Comparison of ENCODE assay signal across 2 cellular contexts in the genomic region with DNA sequence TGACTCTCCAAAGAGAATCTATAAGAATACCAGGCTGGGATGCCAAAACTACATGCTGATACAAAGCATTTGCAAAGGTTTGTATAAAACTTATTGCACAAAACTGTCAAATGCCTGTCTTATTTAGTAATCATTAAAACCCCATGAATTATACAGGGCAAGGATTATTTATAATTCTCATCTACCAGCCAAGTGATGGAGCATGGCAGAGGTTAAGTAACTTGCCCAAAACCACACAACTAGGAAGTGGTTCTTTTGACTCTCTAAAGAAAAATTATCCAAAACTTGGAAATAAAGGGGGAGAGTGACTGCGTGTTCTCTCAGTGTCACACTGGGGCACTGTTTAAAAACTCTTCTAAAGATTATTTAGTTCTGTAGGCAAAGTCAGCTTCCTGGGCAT.
TF ChIP-seq lines count a peak whose summit lies in the region.

No MANE protein-coding gene starts in this region.

TF ChIP-seq in GM23338, 12 proteins besides CTCF, POLR2A, EP300 and RAD21 (continues in another document):
- TF ChIP-seq, protein P1, sequence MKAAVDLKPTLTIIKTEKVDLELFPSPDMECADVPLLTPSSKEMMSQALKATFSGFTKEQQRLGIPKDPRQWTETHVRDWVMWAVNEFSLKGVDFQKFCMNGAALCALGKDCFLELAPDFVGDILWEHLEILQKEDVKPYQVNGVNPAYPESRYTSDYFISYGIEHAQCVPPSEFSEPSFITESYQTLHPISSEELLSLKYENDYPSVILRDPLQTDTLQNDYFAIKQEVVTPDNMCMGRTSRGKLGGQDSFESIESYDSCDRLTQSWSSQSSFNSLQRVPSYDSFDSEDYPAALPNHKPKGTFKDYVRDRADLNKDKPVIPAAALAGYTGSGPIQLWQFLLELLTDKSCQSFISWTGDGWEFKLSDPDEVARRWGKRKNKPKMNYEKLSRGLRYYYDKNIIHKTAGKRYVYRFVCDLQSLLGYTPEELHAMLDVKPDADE (IDR thresholded peaks at IDR 0.05): no peak
- TF ChIP-seq, protein P2, sequence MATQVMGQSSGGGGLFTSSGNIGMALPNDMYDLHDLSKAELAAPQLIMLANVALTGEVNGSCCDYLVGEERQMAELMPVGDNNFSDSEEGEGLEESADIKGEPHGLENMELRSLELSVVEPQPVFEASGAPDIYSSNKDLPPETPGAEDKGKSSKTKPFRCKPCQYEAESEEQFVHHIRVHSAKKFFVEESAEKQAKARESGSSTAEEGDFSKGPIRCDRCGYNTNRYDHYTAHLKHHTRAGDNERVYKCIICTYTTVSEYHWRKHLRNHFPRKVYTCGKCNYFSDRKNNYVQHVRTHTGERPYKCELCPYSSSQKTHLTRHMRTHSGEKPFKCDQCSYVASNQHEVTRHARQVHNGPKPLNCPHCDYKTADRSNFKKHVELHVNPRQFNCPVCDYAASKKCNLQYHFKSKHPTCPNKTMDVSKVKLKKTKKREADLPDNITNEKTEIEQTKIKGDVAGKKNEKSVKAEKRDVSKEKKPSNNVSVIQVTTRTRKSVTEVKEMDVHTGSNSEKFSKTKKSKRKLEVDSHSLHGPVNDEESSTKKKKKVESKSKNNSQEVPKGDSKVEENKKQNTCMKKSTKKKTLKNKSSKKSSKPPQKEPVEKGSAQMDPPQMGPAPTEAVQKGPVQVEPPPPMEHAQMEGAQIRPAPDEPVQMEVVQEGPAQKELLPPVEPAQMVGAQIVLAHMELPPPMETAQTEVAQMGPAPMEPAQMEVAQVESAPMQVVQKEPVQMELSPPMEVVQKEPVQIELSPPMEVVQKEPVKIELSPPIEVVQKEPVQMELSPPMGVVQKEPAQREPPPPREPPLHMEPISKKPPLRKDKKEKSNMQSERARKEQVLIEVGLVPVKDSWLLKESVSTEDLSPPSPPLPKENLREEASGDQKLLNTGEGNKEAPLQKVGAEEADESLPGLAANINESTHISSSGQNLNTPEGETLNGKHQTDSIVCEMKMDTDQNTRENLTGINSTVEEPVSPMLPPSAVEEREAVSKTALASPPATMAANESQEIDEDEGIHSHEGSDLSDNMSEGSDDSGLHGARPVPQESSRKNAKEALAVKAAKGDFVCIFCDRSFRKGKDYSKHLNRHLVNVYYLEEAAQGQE (IDR thresholded peaks at IDR 0.05; ENCODE audit: unreplicated experiment): no peak
- no peak for TF ChIP-seq ZNF331 (CRISPR knock-in tag; IDR thresholded peaks at IDR 0.05; ENCODE audit: low read depth)
- TF ChIP-seq STAT1 (IDR thresholded peaks at IDR 0.05; ENCODE audit: unreplicated experiment): no peak
- TF ChIP-seq POLR2AphosphoS5 (IDR thresholded peaks at IDR 0.05; ENCODE audit: low read depth): no peak
- no peak for TF ChIP-seq NANOG (IDR thresholded peaks at IDR 0.05; ENCODE audit: borderline replicate concordance)
- no peak for TF ChIP-seq EZH2 (IDR thresholded peaks at IDR 0.05; ENCODE audit: low read depth, unreplicated experiment)
- TF ChIP-seq EZH2phosphoT487 (IDR thresholded peaks at IDR 0.05; ENCODE audit: unreplicated experiment): no peak
- no peak for TF ChIP-seq ZNF114 (CRISPR knock-in tag; IDR thresholded peaks at IDR 0.05)
- no peak for TF ChIP-seq JUNB (IDR thresholded peaks at IDR 0.05; ENCODE audit: unreplicated experiment)
- TF ChIP-seq CREB1 (CRISPR knock-in tag; IDR thresholded peaks at IDR 0.05; ENCODE audit: low read depth): no peak

TF ChIP-seq in endothelial cell of umbilical vein, 7 proteins besides CTCF, POLR2A, EP300 and RAD21:
- TF ChIP-seq JUN (IDR thresholded peaks at IDR 0.05; ENCODE audit: borderline replicate concordance, insufficient read depth, insufficient read length, low read depth) (no peak), FOS (IDR thresholded peaks at IDR 0.05; ENCODE audit: borderline replicate concordance, insufficient read depth, low read length) (no peak), POLR2AphosphoS5 (IDR thresholded peaks at IDR 0.05; ENCODE audit: insufficient read depth, low read depth, low read length) (no peak), GATA2 (IDR thresholded peaks at IDR 0.05; ENCODE audit: insufficient read depth, insufficient read length, low read depth, low read length) (no peak)
- TF ChIP-seq, protein P3, sequence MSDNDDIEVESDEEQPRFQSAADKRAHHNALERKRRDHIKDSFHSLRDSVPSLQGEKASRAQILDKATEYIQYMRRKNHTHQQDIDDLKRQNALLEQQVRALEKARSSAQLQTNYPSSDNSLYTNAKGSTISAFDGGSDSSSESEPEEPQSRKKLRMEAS (IDR thresholded peaks at IDR 0.05; ENCODE audit: insufficient read depth, insufficient read length): no peak
